In genomic region chr1:63790989-63791388, GRCh38 we compare ENCODE assay signal across 23 cellular contexts. TPM values are rescaled to one million over a fixed set of nuclear protein-coding genes. Genes with fewer than 3 reads are reported as not detected.
DNase-seq lines count a peak whose midpoint lies in the region; ATAC-seq and TF ChIP-seq lines count a peak whose summit lies in the region.
"Had no signal": no experiment of that assay in that cellular context is flagged by ENCODE, and none has a peak within 500 bp of the region (broad histone marks: within the 10 kb centered on the region; RNA-seq: fewer than 3 reads in every experiment).

No MANE protein-coding gene starts in this region.

- POLR2A ChIA-PET in PC-3 (lab: Charles Lee; ENCODE audit: unreplicated experiment): no interaction called here

- no TSS peak for BruUV-seq in PC-3 (replicated peaks; lab: Mats Ljungman, UMichigan)

- H3K4me1 Mint-ChIP-seq in natural killer cell: no peaks in the 10 kb centered on the region
- H3K4me1 Mint-ChIP-seq: CD14-positive monocyte; stimulated activated effector memory CD8-positive, alpha-beta T cell treated with anti-CD3 and anti-CD28 coated beads, Interleukin-12 subunit alpha, Interleukin-12 subunit beta, amount 100 ng/mL, for 72 hours had no signal

- H3K9ac ChIP-seq in PC-3 (ENCODE audit: low read length): no peak overlapping the region
- H3K9ac ChIP-seq in iPS-20b (ENCODE audit: low read depth, low read length): peak overlapping the region; percentile 30; the same call in 1 of the 2 replicates

- no peak overlapping the region for H2AFZ ChIP-seq in PC-3 (ENCODE audit: low read length)

- H3K27me3 Mint-ChIP-seq in natural killer cell (ENCODE audit: low read depth in 2 of 2): peaks cover 7 to 8% of the 10 kb centered on the region in 2 donors
- H3K27me3 Mint-ChIP-seq: activated CD8-positive, alpha-beta T cell treated with anti-CD3 and anti-CD28 coated beads for 36 hours had no signal

- DNase-seq in left ventricle myocardium superior: no peak
- no peak for DNase-seq in Right ventricle myocardium superior
- DNase-seq in PC-3: peak; percentile 61
- DNase-seq in stimulated activated CD8-positive, alpha-beta memory T cell treated with anti-CD3 and anti-CD28 coated beads, Interleukin-4, amount 100 ng/mL, for 48 hours: no peak
- DNase-seq in SHP77 treated with DMSO at 0.1 percent for 48 hours (lab: John Stamatoyannopoulos, UW): no peak
- no peak for DNase-seq in natural killer cell
- DNase-seq in activated CD8-positive, alpha-beta memory T cell treated with anti-CD3 and anti-CD28 coated beads, Interleukin-2, amount 50 U/mL, for 48 hours: no peak
- DNase-seq: activated CD8-positive, alpha-beta T cell treated with anti-CD3 and anti-CD28 coated beads for 36 hours; adrenal gland; cortex of kidney; DMS 273 treated with DMSO at 0.1 percent for 48 hours; GDM1; NCI-H1105; NCI-H2081 treated with DMSO at 0.1 percent for 48 hours; posterior cingulate gyrus; stimulated activated CD4-positive, alpha-beta T cell treated with anti-CD3 and anti-CD28 coated beads, Interleukin-1b, Interleukin-23, amount 100 ng/mL, for 48 hours had no signal

- peaks cover 12% of the 10 kb centered on the region; the same call in 1 of the 2 replicates for H4K20me1 ChIP-seq in PC-3 (ENCODE audit: low read length)

- TF ChIP-seq CTCF in PC-3 (conservative IDR thresholded peaks at IDR 0.05; ENCODE audit: low read depth, low read length) (no peak), natural killer cell (IDR thresholded peaks at IDR 0.05) (no peak)

- H3K79me2 ChIP-seq in PC-3 (ENCODE audit: low read length): peaks cover 14% of the 10 kb centered on the region; the same call in 1 of the 2 replicates

- intact Hi-C loops in left ventricle myocardium superior (cut with micrococcal nuclease) (no loop called here), Right ventricle myocardium superior (cut with DNase I) (no loop called here), PC-3 (cut with micrococcal nuclease) (no loop called here), natural killer cell (cut with micrococcal nuclease) (no loop called here)

- no peak overlapping the region for H3K4me3 Mint-ChIP-seq in natural killer cell
- H3K4me3 Mint-ChIP-seq: activated CD8-positive, alpha-beta T cell treated with anti-CD3 and anti-CD28 coated beads for 36 hours; CD14-positive monocyte; mesothelial cell of epicardium; nephron; stimulated activated effector memory CD8-positive, alpha-beta T cell treated with anti-CD3 and anti-CD28 coated beads, Interleukin-12 subunit alpha, Interleukin-12 subunit beta, amount 100 ng/mL, for 72 hours had no signal

- peaks cover 17% of the 10 kb centered on the region; the same call in 1 of the 2 replicates for H3K4me1 ChIP-seq in PC-3 (ENCODE audit: insufficient read depth, low read length)
- peaks cover 82% of the 10 kb centered on the region for H3K4me1 ChIP-seq in iPS-20b (ENCODE audit: insufficient read depth, low read length)
- H3K4me1 ChIP-seq: adrenal gland had no signal

- H3F3A ChIP-seq in PC-3 (ENCODE audit: low read length, unreplicated experiment): no peaks in the 10 kb centered on the region

- ATAC-seq in left ventricle myocardium superior: peak; percentile 3
- ATAC-seq in Right ventricle myocardium superior (ENCODE audit: poor library complexity): no peak
- ATAC-seq in PC-3: peak; percentile 89
- no peak for ATAC-seq in natural killer cell
- ATAC-seq: activated CD8-positive, alpha-beta T cell treated with anti-CD3 and anti-CD28 coated beads for 36 hours; HCT116; left lobe of liver; stimulated activated effector memory CD8-positive, alpha-beta T cell treated with anti-CD3 and anti-CD28 coated beads, Interleukin-12 subunit alpha, Interleukin-12 subunit beta, amount 100 ng/mL, for 72 hours had no signal

- CTCF ChIA-PET in PC-3 (lab: Charles Lee): no interaction called here

- H3K9me2 ChIP-seq in PC-3 (replicated peaks; ENCODE audit: low read length): no peaks in the 10 kb centered on the region

- H3K27ac ChIP-seq in PC-3 (ENCODE audit: low read length) (no peak overlapping the region), iPS-20b (ENCODE audit: low read length) (peak overlapping the region; percentile 62)
- H3K27ac ChIP-seq: adrenal gland had no signal

- H3K4me2 ChIP-seq in PC-3 (ENCODE audit: low read length): no peak overlapping the region

- no peak overlapping the region for H3K4me3 ChIP-seq in PC-3 (ENCODE audit: low read length)
- peak overlapping the region; percentile 28 for H3K4me3 ChIP-seq in iPS-20b (ENCODE audit: low read length)
- H3K4me3 ChIP-seq: adrenal gland had no signal

- no peaks in the 10 kb centered on the region for H3K36me3 Mint-ChIP-seq in natural killer cell
- H3K36me3 Mint-ChIP-seq: CD14-positive monocyte; stimulated activated effector memory CD8-positive, alpha-beta T cell treated with anti-CD3 and anti-CD28 coated beads, Interleukin-12 subunit alpha, Interleukin-12 subunit beta, amount 100 ng/mL, for 72 hours had no signal

- H3K27me3 ChIP-seq in PC-3 (ENCODE audit: low read length): no peaks in the 10 kb centered on the region
- H3K27me3 ChIP-seq in iPS-20b (ENCODE audit: insufficient read depth, low read length): no peaks in the 10 kb centered on the region
- H3K27me3 ChIP-seq: adrenal gland had no signal

- no peak overlapping the region for H3K27ac Mint-ChIP-seq in natural killer cell
- H3K27ac Mint-ChIP-seq: activated CD8-positive, alpha-beta T cell treated with anti-CD3 and anti-CD28 coated beads for 36 hours; CD14-positive monocyte; mesothelial cell of epicardium; nephron; stimulated activated effector memory CD8-positive, alpha-beta T cell treated with anti-CD3 and anti-CD28 coated beads, Interleukin-12 subunit alpha, Interleukin-12 subunit beta, amount 100 ng/mL, for 72 hours had no signal

- no peaks in the 10 kb centered on the region for H3K9me3 Mint-ChIP-seq in natural killer cell
- H3K9me3 Mint-ChIP-seq: activated CD8-positive, alpha-beta T cell treated with anti-CD3 and anti-CD28 coated beads for 36 hours; mesothelial cell of epicardium; nephron; stimulated activated effector memory CD8-positive, alpha-beta T cell treated with anti-CD3 and anti-CD28 coated beads, Interleukin-12 subunit alpha, Interleukin-12 subunit beta, amount 100 ng/mL, for 72 hours had no signal

- H3K36me3 ChIP-seq in PC-3 (ENCODE audit: low read depth, low read length): no peaks in the 10 kb centered on the region
- peaks cover 15% of the 10 kb centered on the region; the same call in 1 of the 2 replicates for H3K36me3 ChIP-seq in iPS-20b (ENCODE audit: insufficient read depth, low read depth, low read length)
- H3K36me3 ChIP-seq: adrenal gland had no signal

- no peaks in the 10 kb centered on the region for H3K9me3 ChIP-seq in PC-3 (ENCODE audit: low read length)
- H3K9me3 ChIP-seq in iPS-20b (ENCODE audit: insufficient read depth, low read depth, low read length): no peaks in the 10 kb centered on the region
- H3K9me3 ChIP-seq: adrenal gland had no signal

RNA-seq across cellular contexts. Expression of gene ROR1, which starts 17.2 kb away (rescaled TPM):
- total RNA-seq in left ventricle myocardium superior (9.0 TPM), Right ventricle myocardium superior (8.6 TPM), PC-3 (2014; rRNA removed) (16.5 and 22.6 TPM in 2 replicates), natural killer cell (under 1 TPM; 0.05 to 0.35 (median 0.27) TPM)
- total RNA-seq: activated CD8-positive, alpha-beta T cell treated with anti-CD3 and anti-CD28 coated beads for 36 hours had no signal

Comparison
In these comparisons a context has a peak if more than half of its experiments do, and no peak if none do; other contexts are left out.
1. ATAC-seq: peak in left ventricle myocardium superior (single experiment) and PC-3 (single experiment); none in Right ventricle myocardium superior (single experiment) and natural killer cell (0 of 3).